ENCODE assay signal across 8 cellular contexts in genomic region chr1:88890790-88891317, GRCh38. TPM values are rescaled to one million over a fixed set of nuclear protein-coding genes. Genes with fewer than 3 reads are reported as not detected.
DNase-seq lines count a peak whose midpoint lies in the region; ATAC-seq and TF ChIP-seq lines count a peak whose summit lies in the region.

No MANE protein-coding gene starts in this region.

- TF ChIP-seq POLR2A in lower leg skin (IDR thresholded peaks at IDR 0.05): no peak

- no peaks in the 10 kb centered on the region for H3K27me3 Mint-ChIP-seq in T-helper 17 cell
- H3K27me3 Mint-ChIP-seq in dendritic cell treated with granulocyte-macrophage colony-stimulating factor and Interleukin-4, amounts not matched to agents 40 ng/mL and 50 ng/mL, for 4 days: no peaks in the 10 kb centered on the region
- H3K27me3 Mint-ChIP-seq in stimulated activated naive CD8-positive, alpha-beta T cell treated with anti-CD3 and anti-CD28 coated beads, Interleukin-15, amount 100 ng/mL, for 72 hours: no peaks in the 10 kb centered on the region

- H3K36me3 Mint-ChIP-seq in T-helper 17 cell (ENCODE audit: low read depth): peaks cover 8% of the 10 kb centered on the region
- H3K36me3 Mint-ChIP-seq in dendritic cell treated with granulocyte-macrophage colony-stimulating factor and Interleukin-4, amounts not matched to agents 40 ng/mL and 50 ng/mL, for 4 days (ENCODE audit: low read depth): peaks cover 40% of the 10 kb centered on the region

- H3K4me3 ChIP-seq in lower leg skin (ENCODE audit: low read depth, poor library complexity, severe bottlenecking): peak overlapping the region; percentile 84

- no peak for TF ChIP-seq CTCF in lower leg skin (IDR thresholded peaks at IDR 0.05)

- no peaks in the 10 kb centered on the region for H3K9me3 Mint-ChIP-seq in dendritic cell treated with granulocyte-macrophage colony-stimulating factor and Interleukin-4, amounts not matched to agents 40 ng/mL and 50 ng/mL, for 4 days
- peaks cover 7% of the 10 kb centered on the region in 2 donors for H3K9me3 Mint-ChIP-seq in stimulated activated naive CD8-positive, alpha-beta T cell treated with anti-CD3 and anti-CD28 coated beads, Interleukin-15, amount 100 ng/mL, for 72 hours

- H3K4me3 Mint-ChIP-seq in T-helper 17 cell: peak overlapping the region; percentile 94
- H3K4me3 Mint-ChIP-seq in dendritic cell treated with granulocyte-macrophage colony-stimulating factor and Interleukin-4, amounts not matched to agents 40 ng/mL and 50 ng/mL, for 4 days: peak overlapping the region; percentile 83
- peak overlapping the region; percentile 88 to 97 for H3K4me3 Mint-ChIP-seq in stimulated activated naive CD8-positive, alpha-beta T cell treated with anti-CD3 and anti-CD28 coated beads, Interleukin-15, amount 100 ng/mL, for 72 hours

- H3K4me1 Mint-ChIP-seq in T-helper 17 cell: peaks cover 46% of the 10 kb centered on the region
- H3K4me1 Mint-ChIP-seq in dendritic cell treated with granulocyte-macrophage colony-stimulating factor and Interleukin-4, amounts not matched to agents 40 ng/mL and 50 ng/mL, for 4 days (ENCODE audit: low read depth): peaks cover 26% of the 10 kb centered on the region
- H3K4me1 Mint-ChIP-seq in stimulated activated naive CD8-positive, alpha-beta T cell treated with anti-CD3 and anti-CD28 coated beads, Interleukin-15, amount 100 ng/mL, for 72 hours: peaks cover 39% of the 10 kb centered on the region

- intact Hi-C loops in dendritic cell treated with granulocyte-macrophage colony-stimulating factor and Interleukin-4, amounts not matched to agents 40 ng/mL and 50 ng/mL, for 4 days (cut with micrococcal nuclease): no loop called here
- intact Hi-C loops in lower leg skin (cut with DNase I; ENCODE audit: low total_unique reads): no loop called here

- peak overlapping the region; percentile 94 for H3K27ac Mint-ChIP-seq in T-helper 17 cell
- H3K27ac Mint-ChIP-seq in dendritic cell treated with granulocyte-macrophage colony-stimulating factor and Interleukin-4, amounts not matched to agents 40 ng/mL and 50 ng/mL, for 4 days: peak overlapping the region; percentile 86
- peak overlapping the region; percentile 95 to 97 for H3K27ac Mint-ChIP-seq in stimulated activated naive CD8-positive, alpha-beta T cell treated with anti-CD3 and anti-CD28 coated beads, Interleukin-15, amount 100 ng/mL, for 72 hours

- ATAC-seq in T-helper 17 cell: peak; percentile 5
- peak; percentile 55 for ATAC-seq in stimulated activated naive CD8-positive, alpha-beta T cell treated with anti-CD3 and anti-CD28 coated beads, Interleukin-15, amount 100 ng/mL, for 72 hours

- DNase-seq in NCI-H2107 treated with DMSO at 0.1 percent for 48 hours (lab: John Stamatoyannopoulos, UW; ENCODE audit: unreplicated experiment): peak; percentile 8
- DNase-seq in NCI-H2107 (lab: John Stamatoyannopoulos, UW): no peak
- DNase-seq in HPDE6-E6E7 (ENCODE audit: extremely low spot score): peak; percentile 12
- DNase-seq in T-helper 17 cell: peak in 1 of 3 donors; percentile 22
- no peak for DNase-seq in lower leg skin (ENCODE audit: low spot score in 2 of 2)
- DNase-seq in stimulated activated naive CD8-positive, alpha-beta T cell treated with anti-CD3 and anti-CD28 coated beads, Interleukin-15, amount 100 ng/mL, for 72 hours: no peak
- no peak for DNase-seq in kidney glomerular epithelial cell (lab: John Stamatoyannopoulos, UW)

- WGBS in lower leg skin, 2 donors: 0 to 1% methylated on average over 16 to 18 of the region's 18 CpGs

- H3K9me3 ChIP-seq in T-helper 17 cell (ENCODE audit: control insufficient read depth, low read length, poor library complexity, severe bottlenecking): no peaks in the 10 kb centered on the region

RNA-seq across cellular contexts. Expression of gene GTF2B, which starts 0.5 kb away (rescaled TPM):
- total RNA-seq in T-helper 17 cell: 10 to 100 TPM; 62.9 to 69.4 TPM
- 10 to 100 TPM; 38.8 to 50.0 (median 40.3) TPM for total RNA-seq in lower leg skin

Comparison
In these comparisons a context has a peak if more than half of its experiments do, and no peak if none do; other contexts are left out.
1. DNase-seq: peak in NCI-H2107 treated with DMSO at 0.1 percent for 48 hours (single experiment) and HPDE6-E6E7 (single experiment); none in NCI-H2107 (single experiment), lower leg skin (0 of 2), stimulated activated naive CD8-positive, alpha-beta T cell treated with anti-CD3 and anti-CD28 coated beads, Interleukin-15, amount 100 ng/mL, for 72 hours (0 of 2) and kidney glomerular epithelial cell (single experiment).
2. Peak in every context shown above with its lines, with median percentiles within 50 percentile points of each other: H3K27ac Mint-ChIP-seq and H3K4me3 Mint-ChIP-seq.